Comparison of ENCODE assay signal across 12 cellular contexts in the genomic region with DNA sequence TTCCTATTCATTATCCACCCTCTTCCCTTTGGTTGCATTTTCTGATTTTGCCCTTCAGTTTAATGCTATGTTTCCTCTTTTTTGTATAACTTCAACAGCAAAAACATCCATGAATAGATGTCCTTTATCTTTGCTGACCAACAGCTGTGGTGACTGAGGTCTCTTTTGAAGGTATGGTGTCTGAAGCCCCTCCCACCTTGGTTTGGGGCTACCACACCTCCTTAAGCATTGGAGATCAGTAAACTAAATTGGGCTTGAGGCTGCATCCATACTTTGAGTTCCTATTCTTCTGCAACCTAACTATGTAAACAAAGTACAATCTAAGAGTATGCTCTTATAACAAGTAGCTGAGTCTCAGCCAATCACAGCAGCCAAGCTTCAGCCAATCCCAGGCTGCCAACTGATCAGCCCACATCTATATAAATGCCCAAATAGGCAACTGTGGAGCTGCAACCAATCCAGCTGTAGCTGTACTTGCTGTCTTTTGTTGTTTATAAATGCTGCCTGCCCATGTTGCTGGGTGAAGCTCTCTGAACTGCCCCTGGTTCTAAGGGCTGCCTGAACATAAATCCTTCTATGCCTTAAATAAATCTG.
DNase-seq lines count a peak whose midpoint lies in the region; ATAC-seq, FAIRE-seq and TF ChIP-seq lines count a peak whose summit lies in the region.
"Had no signal": no experiment of that assay in that cellular context is flagged by ENCODE, and none has a peak within 500 bp of the region (broad histone marks: within the 10 kb centered on the region; RNA-seq: fewer than 3 reads in every experiment).

No MANE protein-coding gene starts in this region.

- DNase-seq in GM12891 (ENCODE audit: insufficient read length, low spot score) (no peak), HFFc6 (peak; percentile 18), SJSA1 (ENCODE audit: low read depth in 1 of 2, low spot score in 2 of 2) (peak; percentile 55 to 57), iPS-NIHi11 (ENCODE audit: low spot score) (peak; percentile 34), NCI-H2171 treated with DMSO at 0.1 percent for 48 hours (lab: John Stamatoyannopoulos, UW) (no peak), lower leg skin (ENCODE audit: low spot score in 2 of 2) (no peak)
- DNase-seq in CD4-positive, alpha-beta T cell: no peak
- DNase-seq: activated CD4-positive, alpha-beta T cell treated with anti-CD3 and anti-CD28 coated beads, Interleukin-2, amount 10 ng/mL, durations not matched to agents 7 days and 5 days; central memory CD4-positive, alpha-beta T cell had no signal

- H3K27me3 Mint-ChIP-seq in HFFc6 (ENCODE audit: insufficient read depth): peaks cover 8% of the 10 kb centered on the region; the same call in 1 of the 2 replicates
- H3K27me3 Mint-ChIP-seq in CD4-positive, alpha-beta T cell: peaks cover 17% of the 10 kb centered on the region
- H3K27me3 Mint-ChIP-seq: stimulated activated naive CD8-positive, alpha-beta T cell treated with anti-CD3 and anti-CD28 coated beads, Interleukin-15, Interleukin-2, amounts not matched to agents 100 ng/mL and 50 ng/mL, for 24 hours had no signal

- H3K4me3 ChIP-seq in SJSA1: no peak overlapping the region
- no peak overlapping the region for H3K4me3 ChIP-seq in lower leg skin (ENCODE audit: low read depth, poor library complexity, severe bottlenecking)

- TF ChIP-seq POLR2A in GM12891 (IDR thresholded peaks at IDR 0.05; ENCODE audit: low read depth, low read length): no peak
- TF ChIP-seq POLR2A in lower leg skin (IDR thresholded peaks at IDR 0.05): no peak

- no peaks in the 10 kb centered on the region for H3K9me3 Mint-ChIP-seq in HFFc6
- H3K9me3 Mint-ChIP-seq in CD4-positive, alpha-beta T cell: no peaks in the 10 kb centered on the region
- H3K9me3 Mint-ChIP-seq: activated CD4-positive, alpha-beta T cell treated with anti-CD3 and anti-CD28 coated beads, Interleukin-2, amount 10 ng/mL, durations not matched to agents 7 days and 5 days; stimulated activated naive CD8-positive, alpha-beta T cell treated with anti-CD3 and anti-CD28 coated beads, Interleukin-15, Interleukin-2, amounts not matched to agents 100 ng/mL and 50 ng/mL, for 24 hours had no signal

- H3K4me1 ChIP-seq in SJSA1 (replicated peaks): peaks cover 28% of the 10 kb centered on the region

- TF ChIP-seq CTCF in HFFc6 (IDR thresholded peaks at IDR 0.05): no peak
- TF ChIP-seq CTCF in lower leg skin (IDR thresholded peaks at IDR 0.05): no peak
- TF ChIP-seq CTCF in CD4-positive, alpha-beta T cell (IDR thresholded peaks at IDR 0.05): no peak

- no peaks in the 10 kb centered on the region for H3K36me3 Mint-ChIP-seq in HFFc6 (ENCODE audit: low read depth)
- no peaks in the 10 kb centered on the region for H3K36me3 Mint-ChIP-seq in CD4-positive, alpha-beta T cell (ENCODE audit: low read depth)

- H3K27ac Mint-ChIP-seq in HFFc6: no peak overlapping the region
- no peak overlapping the region for H3K27ac Mint-ChIP-seq in CD4-positive, alpha-beta T cell
- H3K27ac Mint-ChIP-seq: activated CD4-positive, alpha-beta T cell treated with anti-CD3 and anti-CD28 coated beads, Interleukin-2, amount 10 ng/mL, durations not matched to agents 7 days and 5 days; stimulated activated naive CD8-positive, alpha-beta T cell treated with anti-CD3 and anti-CD28 coated beads, Interleukin-15, Interleukin-2, amounts not matched to agents 100 ng/mL and 50 ng/mL, for 24 hours had no signal

- no peak for ATAC-seq in CD4-positive, alpha-beta T cell (ENCODE audit: poor library complexity)
- ATAC-seq in GM19455 (IDR thresholded peaks at IDR 0.05; ENCODE audit: unreplicated experiment): no peak
- ATAC-seq: sciatic nerve had no signal

- no peak overlapping the region for H3K27ac ChIP-seq in SJSA1
- no peak overlapping the region for H3K27ac ChIP-seq in CD4-positive, alpha-beta T cell (ENCODE audit: low read depth, low read length)

- FAIRE-seq in GM12891 (lab: Jason Lieb, UNC): peak; percentile 86

- no peaks in the 10 kb centered on the region for H3K27me3 ChIP-seq in SJSA1 (replicated peaks)
- H3K27me3 ChIP-seq in CD4-positive, alpha-beta T cell (ENCODE audit: control insufficient read depth, insufficient read depth, low read length): no peaks in the 10 kb centered on the region

- POLR2A ChIA-PET in CD4-positive, alpha-beta T cell (lab: Charles Lee): no interaction called here

- peaks cover 21% of the 10 kb centered on the region; the same call in 1 of the 2 replicates for H3K4me1 Mint-ChIP-seq in HFFc6 (ENCODE audit: low read depth)
- H3K4me1 Mint-ChIP-seq in CD4-positive, alpha-beta T cell (ENCODE audit: low read depth): no peaks in the 10 kb centered on the region
- H3K4me1 Mint-ChIP-seq: activated CD4-positive, alpha-beta T cell treated with anti-CD3 and anti-CD28 coated beads, Interleukin-2, amount 10 ng/mL, durations not matched to agents 7 days and 5 days had no signal

- no peaks in the 10 kb centered on the region for H3K36me3 ChIP-seq in SJSA1

- CTCF ChIA-PET in CD4-positive, alpha-beta T cell (lab: Charles Lee): no interaction called here

- H3K9me3 ChIP-seq in SJSA1 (replicated peaks): no peaks in the 10 kb centered on the region
- no peaks in the 10 kb centered on the region for H3K9me3 ChIP-seq in CD4-positive, alpha-beta T cell (ENCODE audit: control insufficient read depth, low read length)

- H3K4me3 Mint-ChIP-seq in HFFc6: no peak overlapping the region
- no peak overlapping the region for H3K4me3 Mint-ChIP-seq in CD4-positive, alpha-beta T cell
- H3K4me3 Mint-ChIP-seq: activated CD4-positive, alpha-beta T cell treated with anti-CD3 and anti-CD28 coated beads, Interleukin-2, amount 10 ng/mL, durations not matched to agents 7 days and 5 days; stimulated activated naive CD8-positive, alpha-beta T cell treated with anti-CD3 and anti-CD28 coated beads, Interleukin-15, Interleukin-2, amounts not matched to agents 100 ng/mL and 50 ng/mL, for 24 hours had no signal

- intact Hi-C loops in lower leg skin (cut with DNase I; ENCODE audit: low total_unique reads): no loop called here
- intact Hi-C loops in CD4-positive, alpha-beta T cell (cut with DNase I, micrococcal nuclease): loop anchor here in 1 of 2 experiments (5.0 kb wide), 1 partner anchor 728 kb away; no protein-coding TSS in a partner anchor

TF ChIP-seq in GM12891, 5 proteins besides CTCF, POLR2A, EP300 and RAD21:
- no peak for TF ChIP-seq POLR2AphosphoS5 (IDR thresholded peaks at IDR 0.05; ENCODE audit: low read depth, low read length)
- no peak for TF ChIP-seq TAF1 (IDR thresholded peaks at IDR 0.05; ENCODE audit: low read depth, low read length)
- no peak for TF ChIP-seq POU2F2 (IDR thresholded peaks at IDR 0.05; ENCODE audit: low read depth, low read length)
- TF ChIP-seq PAX5 (IDR thresholded peaks at IDR 0.05; ENCODE audit: insufficient read depth, low read length, severe bottlenecking): no peak
- no peak for TF ChIP-seq SPI1 (IDR thresholded peaks at IDR 0.05; ENCODE audit: low read depth, low read length)

Comparison
In these comparisons a context has a peak if more than half of its experiments do, and no peak if none do; other contexts are left out.
1. DNase-seq: peak in HFFc6 (single experiment), SJSA1 (2 of 2) and iPS-NIHi11 (single experiment); none in GM12891 (single experiment), NCI-H2171 treated with DMSO at 0.1 percent for 48 hours (single experiment), lower leg skin (0 of 2) and CD4-positive, alpha-beta T cell (0 of 10).